ENCODE assay signal across 22 cellular contexts in the genomic region with DNA sequence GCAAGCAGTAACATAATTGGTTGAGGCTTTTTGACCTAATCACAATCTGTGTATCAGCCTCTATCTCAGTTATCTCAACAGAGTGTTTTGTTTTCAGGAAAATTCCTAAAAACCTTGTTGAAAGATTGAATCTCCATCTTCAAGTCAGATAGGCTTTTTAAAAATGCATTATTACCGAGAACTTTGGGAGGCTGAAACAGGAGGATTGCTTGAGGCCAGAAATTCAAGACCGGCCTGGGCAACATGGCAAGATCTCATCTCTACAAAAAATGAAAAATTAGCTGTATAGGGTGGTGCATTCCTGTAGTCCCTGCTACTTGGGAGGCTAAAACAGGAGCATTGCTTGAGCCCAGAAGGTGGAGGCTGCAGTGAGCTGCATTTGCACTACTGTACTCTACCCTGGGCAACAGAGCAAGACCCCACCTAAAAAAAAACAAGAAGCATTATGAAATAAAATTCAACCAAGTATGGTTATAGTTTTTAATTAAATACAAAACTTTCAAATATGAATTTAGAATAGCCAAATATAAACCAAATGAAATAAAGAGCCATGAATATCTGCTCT.
DNase-seq lines count a peak whose midpoint lies in the region; TF ChIP-seq lines count a peak whose summit lies in the region.
"Had no signal": no experiment of that assay in that cellular context is flagged by ENCODE, and none has a peak within 500 bp of the region (broad histone marks: within the 10 kb centered on the region; RNA-seq: fewer than 3 reads in every experiment).

No MANE protein-coding gene starts in this region.

- H2BK120ac ChIP-seq in H9 (ENCODE audit: low read depth, low read length, poor library complexity, severe bottlenecking) = no peak overlapping the region

- no peak overlapping the region for H4K8ac ChIP-seq in H9 (replicated peaks; ENCODE audit: insufficient read length, low read depth, low read length)

- peaks cover 7% of the 10 kb centered on the region for H3F3A ChIP-seq in PC-9 (ENCODE audit: insufficient read depth, low read depth)

- H3K27me3 ChIP-seq in PC-9 (ENCODE audit: insufficient read depth, low read depth) (no peaks in the 10 kb centered on the region), H9 (ENCODE audit: insufficient read depth, low read length) (no peaks in the 10 kb centered on the region)
- H3K27me3 ChIP-seq: BLaER1, Peyer's patch had no signal

- peak overlapping the region; percentile 63 for H3K27ac Mint-ChIP-seq in activated T-cell treated with anti-CD3 and anti-CD28 coated beads, Interleukin-2, amount 50 U/mL, for 24 hours
- H3K27ac Mint-ChIP-seq in chondrocyte (ENCODE audit: unreplicated experiment) (peak overlapping the region; percentile 27), H9 (no peak overlapping the region)
- H3K27ac Mint-ChIP-seq: CD4-positive, alpha-beta T cell had no signal

- H3K9me2 ChIP-seq in PC-9 (ENCODE audit: insufficient read depth) = no peaks in the 10 kb centered on the region

- H3K27me3 Mint-ChIP-seq in activated T-cell treated with anti-CD3 and anti-CD28 coated beads, Interleukin-2, amount 50 U/mL, for 24 hours = no peaks in the 10 kb centered on the region
- H3K27me3 Mint-ChIP-seq in chondrocyte (ENCODE audit: low read depth) (no peaks in the 10 kb centered on the region), H9 (ENCODE audit: low read depth) (no peaks in the 10 kb centered on the region)
- H3K27me3 Mint-ChIP-seq: CD4-positive, alpha-beta T cell had no signal

- no peak overlapping the region for H3K4me3 ChIP-seq in PC-9
- H3K4me3 ChIP-seq: BLaER1, Peyer's patch had no signal

- intact Hi-C loops in PC-9 (cut with micrococcal nuclease; ENCODE audit: unreplicated experiment) = no loop called here

- no CpG with 5 or more reads among the region's 2 CpGs for WGBS in H9 (ENCODE audit: extremely low coverage, insufficient read length, low lambda C conversion rate)

- H3K27ac ChIP-seq in PC-9 = peak overlapping the region; percentile 26; the same call in 1 of the 2 replicates
- no peak overlapping the region for H3K27ac ChIP-seq in H9 (ENCODE audit: insufficient read length, low read depth, low read length)
- H3K27ac ChIP-seq: BLaER1, KMS-11, Peyer's patch had no signal

- peaks cover 39% of the 10 kb centered on the region for H3K36me3 ChIP-seq in PC-9 (ENCODE audit: low read depth)

- H2BK12ac ChIP-seq in H9 (ENCODE audit: insufficient read length, low read depth, low read length) = no peak overlapping the region

- no peaks in the 10 kb centered on the region for H3K23me2 ChIP-seq in H9 (ENCODE audit: insufficient read length, low read depth, low read length, poor library complexity, severe bottlenecking)

- H4K20me1 ChIP-seq in PC-9 (ENCODE audit: insufficient read depth) = no peaks in the 10 kb centered on the region
- H4K20me1 ChIP-seq in H9 (ENCODE audit: control insufficient read depth, insufficient read depth, insufficient read length) = no peaks in the 10 kb centered on the region
- H4K20me1 ChIP-seq: BLaER1 had no signal

- H3K79me1 ChIP-seq in H9 (ENCODE audit: insufficient read depth, low read depth, low read length, poor library complexity, severe bottlenecking) = no peaks in the 10 kb centered on the region

- H2AFZ ChIP-seq in PC-9 = no peak overlapping the region
- H2AFZ ChIP-seq in H9 (ENCODE audit: low read length) = no peak overlapping the region

- no peak for TF ChIP-seq CTCF in PC-9 (conservative IDR thresholded peaks at IDR 0.05)
- TF ChIP-seq CTCF in chondrocyte (IDR thresholded peaks at IDR 0.05) = no peak
- no peak for TF ChIP-seq CTCF in H9 (conservative IDR thresholded peaks at IDR 0.05)

- peaks cover 50% of the 10 kb centered on the region for H3K4me1 Mint-ChIP-seq in activated T-cell treated with anti-CD3 and anti-CD28 coated beads, Interleukin-2, amount 50 U/mL, for 24 hours (ENCODE audit: low read depth)
- peaks cover 31% of the 10 kb centered on the region for H3K4me1 Mint-ChIP-seq in chondrocyte (ENCODE audit: low read depth)
- H3K4me1 Mint-ChIP-seq in H9 = no peaks in the 10 kb centered on the region

- H2BK20ac ChIP-seq in H9 (ENCODE audit: low read depth, low read length, poor library complexity, severe bottlenecking) = no peak overlapping the region

- POLR2A ChIA-PET in PC-9 (lab: Charles Lee; ENCODE audit: unreplicated experiment) = no interaction called here

- H3K56ac ChIP-seq in H9 (ENCODE audit: insufficient read length, low read depth, low read length) = no peak overlapping the region

- H3K79me2 ChIP-seq in PC-9 (ENCODE audit: low read depth) = peaks cover 11% of the 10 kb centered on the region
- no peaks in the 10 kb centered on the region for H3K79me2 ChIP-seq in H9 (ENCODE audit: insufficient read depth, low read length)

- no peak overlapping the region for H3K18ac ChIP-seq in H9 (ENCODE audit: insufficient read length, low read depth, low read length)

- no peak for DNase-seq in activated T-cell treated with anti-CD3 and anti-CD28 coated beads, Interleukin-2, amount 50 U/mL, for 24 hours
- DNase-seq in activated T-cell treated with anti-CD3 and anti-CD28 coated beads for 4 hours (no peak), PC-9 (no peak), chondrocyte (ENCODE audit: low spot score) (no peak), NCI-H526 (lab: John Stamatoyannopoulos, UW) (no peak), H9 (no peak)
- no peak for DNase-seq in activated CD8-positive, alpha-beta memory T cell treated with anti-CD3 and anti-CD28 coated beads, Interleukin-2, amount 50 U/mL, for 4 hours
- DNase-seq: CD4-positive, alpha-beta T cell; COR-L47; DMS53; GOT3; HCEC 1CT; MM.1S; NCI-H1417; NCI-H1694; NCI-H2029 treated with DMSO at 0.1 percent for 48 hours; NCI-H2227 treated with DMSO at 0.1 percent for 48 hours; NCI-H69; Peyer's patch; SHP77 treated with DMSO at 0.1 percent for 48 hours had no signal

- no peak overlapping the region for H4K91ac ChIP-seq in H9 (ENCODE audit: insufficient read length, low read depth, low read length)

- H3K9me3 ChIP-seq in PC-9 (ENCODE audit: insufficient read depth, low read depth) (no peaks in the 10 kb centered on the region), H9 (ENCODE audit: control insufficient read depth, low read depth, low read length) (no peaks in the 10 kb centered on the region)
- H3K9me3 ChIP-seq: Peyer's patch had no signal

- H3K9ac ChIP-seq in H9 (ENCODE audit: extremely low read depth, insufficient read length, low read length) = no peak overlapping the region
- H3K9ac ChIP-seq: BLaER1, KMS-11 had no signal

- H3K4me2 ChIP-seq in PC-9 (no peak overlapping the region), H9 (ENCODE audit: insufficient read depth, insufficient read length, low read length) (no peak overlapping the region)
- H3K4me2 ChIP-seq: BLaER1, KMS-11 had no signal

- H3K9me3 Mint-ChIP-seq in activated T-cell treated with anti-CD3 and anti-CD28 coated beads, Interleukin-2, amount 50 U/mL, for 24 hours = peaks cover 6% of the 10 kb centered on the region
- H3K9me3 Mint-ChIP-seq in chondrocyte (ENCODE audit: low read depth) (peaks cover 5% of the 10 kb centered on the region), H9 (no peaks in the 10 kb centered on the region)
- H3K9me3 Mint-ChIP-seq: CD4-positive, alpha-beta T cell had no signal

- no peak overlapping the region for H3K14ac ChIP-seq in H9 (ENCODE audit: insufficient read depth, low read length)

- no peak overlapping the region for H3K4ac ChIP-seq in H9 (ENCODE audit: low read depth, low read length)

- no peak overlapping the region for H3K4me3 Mint-ChIP-seq in activated T-cell treated with anti-CD3 and anti-CD28 coated beads, Interleukin-2, amount 50 U/mL, for 24 hours
- H3K4me3 Mint-ChIP-seq in chondrocyte (ENCODE audit: unreplicated experiment) (no peak overlapping the region), H9 (no peak overlapping the region)
- H3K4me3 Mint-ChIP-seq: CD4-positive, alpha-beta T cell had no signal

- no peak overlapping the region for H3T11ph ChIP-seq in H9 (ENCODE audit: low read length)

- CTCF ChIA-PET in PC-9 (lab: Charles Lee) = interaction anchor here (0.6 kb wide), 1 partner anchor 58 kb away, joined by 3 read pairs; no protein-coding TSS in a partner anchor

- H3K4me1 ChIP-seq in PC-9 (replicated peaks; ENCODE audit: insufficient read depth) (peaks cover 24% of the 10 kb centered on the region), H9 (ENCODE audit: insufficient read depth, low read length) (no peaks in the 10 kb centered on the region)
- H3K4me1 ChIP-seq: BLaER1, Peyer's patch had no signal

- no peak overlapping the region for H3K23ac ChIP-seq in H9 (ENCODE audit: insufficient read length, low read depth, low read length)

- no peak overlapping the region for H4K5ac ChIP-seq in H9 (ENCODE audit: insufficient read length, low read depth, low read length)

- no TSS peak for BruUV-seq in PC-9 (replicated peaks; lab: Mats Ljungman, UMichigan)

- no peak overlapping the region for H2BK15ac ChIP-seq in H9 (ENCODE audit: low read depth, low read length)

- no peak overlapping the region for H2BK5ac ChIP-seq in H9 (ENCODE audit: insufficient read length, low read length)

- H3K36me3 Mint-ChIP-seq in activated T-cell treated with anti-CD3 and anti-CD28 coated beads, Interleukin-2, amount 50 U/mL, for 24 hours (ENCODE audit: low read depth) = peaks cover 88% of the 10 kb centered on the region
- H3K36me3 Mint-ChIP-seq in chondrocyte (ENCODE audit: low read depth) = peaks cover 21% of the 10 kb centered on the region
- peaks cover 9 to 34% (median 16%) of the 10 kb centered on the region in 3 experiments; a peak in 5 of 7 replicates for H3K36me3 Mint-ChIP-seq in H9 (ENCODE audit: insufficient read depth in 1 of 3, low read depth in 3 of 3)

- no peak overlapping the region for H2AK5ac ChIP-seq in H9 (ENCODE audit: insufficient read length, low read length)

Comparison
In these comparisons a context has a peak if more than half of its experiments do, and no peak if none do; other contexts are left out.
1. H3K27ac Mint-ChIP-seq: peak in activated T-cell treated with anti-CD3 and anti-CD28 coated beads, Interleukin-2, amount 50 U/mL, for 24 hours (single experiment) and chondrocyte (single experiment); none in H9 (0 of 3).